ENCODE assay signal across 25 cellular contexts in genomic region chr3:77188210-77188609, GRCh38.
"Had no signal": no experiment of that assay in that cellular context is flagged by ENCODE, and none has a peak within 500 bp of the region (broad histone marks: within the 10 kb centered on the region; RNA-seq: fewer than 3 reads in every experiment).

No MANE protein-coding gene starts in this region.

- H3K4me2 ChIP-seq: neural progenitor cell had no signal

- H3K79me2 ChIP-seq: parathyroid adenoma had no signal

- H3K9me3 ChIP-seq: ovary, psoas muscle, right lobe of liver, sigmoid colon, stomach, thoracic aorta, thyroid gland, tibial nerve, upper lobe of left lung, vagina had no signal

- H3K9ac ChIP-seq: neural progenitor cell, parathyroid adenoma had no signal

- H3K36me3 ChIP-seq: neural progenitor cell, ovary, right lobe of liver, sigmoid colon, stomach, thoracic aorta, thyroid gland, tibial nerve, upper lobe of left lung, vagina had no signal

- H3K4me1 ChIP-seq: parathyroid adenoma, upper lobe of left lung had no signal

- FAIRE-seq: urothelium cell line had no signal

- H3K4me3 ChIP-seq: neural progenitor cell, ovary, psoas muscle, right lobe of liver, sigmoid colon, stomach, thoracic aorta, thyroid gland, tibial nerve, upper lobe of left lung, vagina had no signal

- DNase-seq: nephron progenitor cell; occipital lobe; ovary; posterior cingulate gyrus; psoas muscle; right cardiac atrium; right lobe of liver; sigmoid colon; small intestine; stimulated activated CD4-positive, alpha-beta T cell treated with anti-CD3 and anti-CD28 coated beads, Interleukin-15, amount 100 ng/mL, for 24 hours; stimulated activated CD4-positive, alpha-beta T cell treated with anti-CD3 and anti-CD28 coated beads, Interleukin-2, amount 100 ng/mL, for 24 hours; stimulated activated CD4-positive, alpha-beta T cell treated with anti-CD3 and anti-CD28 coated beads, Interleukin-2, amount 100 ng/mL, for 48 hours; stimulated activated CD4-positive, alpha-beta T cell treated with anti-CD3 and anti-CD28 coated beads, Interleukin-4, amount 100 ng/mL, for 24 hours; stimulated activated naive B cell treated with anti-CD40 and anti-IgM and Interleukin-4, amounts not matched to agents 10 μg/mL and 1 μg/mL and 100 μg/mL, for 72 hours; stimulated activated naive CD4-positive, alpha-beta T cell treated with Interleukin-2 at 50 U/mL for 16 hours; stomach; thyroid gland; trophoblast cell; upper lobe of left lung had no signal

- H3K27ac ChIP-seq: neural progenitor cell, parathyroid adenoma, psoas muscle, right lobe of liver, sigmoid colon, stomach, thoracic aorta, thyroid gland, tibial nerve, upper lobe of left lung, vagina had no signal

- H2AFZ ChIP-seq: neural progenitor cell, parathyroid adenoma had no signal

- H3K27me3 ChIP-seq: neural progenitor cell, ovary, right lobe of liver, sigmoid colon, stomach, thyroid gland, tibial nerve, upper lobe of left lung, vagina had no signal
